Comparison of ENCODE assay signal across 20 cellular contexts in the genomic region with DNA sequence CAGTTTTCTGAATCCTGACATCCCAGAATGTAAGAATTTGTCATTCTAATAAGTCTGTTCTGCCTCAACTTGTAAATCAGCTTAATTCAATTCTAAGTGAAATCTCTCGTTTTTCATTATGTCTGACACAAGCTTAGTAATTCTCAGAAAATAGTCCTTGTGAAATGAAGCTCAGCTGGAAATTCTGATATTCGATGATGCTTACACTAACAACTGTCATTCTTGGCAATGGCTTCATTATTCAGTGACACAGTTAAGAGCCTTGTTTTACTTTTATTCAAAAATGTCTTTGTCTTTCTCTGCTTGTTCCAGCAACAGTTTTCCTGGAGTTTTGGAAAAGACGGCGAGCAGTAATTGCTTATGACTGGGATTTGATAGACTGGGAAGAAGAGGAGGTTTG.
"Had no signal": no experiment of that assay in that cellular context is flagged by ENCODE, and none has a peak within 500 bp of the region (broad histone marks: within the 10 kb centered on the region; RNA-seq: fewer than 3 reads in every experiment).

No MANE protein-coding gene starts in this region.

- H3K4me3 ChIP-seq: colonic mucosa, left ventricle myocardium inferior, lower lobe of right lung, right atrium auricular region, smooth muscle cell, suprapubic skin, thyroid gland, upper lobe of left lung, vagina had no signal

- H3K27ac ChIP-seq: colonic mucosa, left ventricle myocardium inferior, lower lobe of right lung, neutrophil, right atrium auricular region, suprapubic skin, thyroid gland, upper lobe of left lung, vagina had no signal

- H3K27me3 ChIP-seq: colonic mucosa, neutrophil, right atrium auricular region, suprapubic skin, thyroid gland, upper lobe of left lung, vagina had no signal

- H3K9me3 ChIP-seq: colonic mucosa, left ventricle myocardium inferior, lower lobe of right lung, neutrophil, right atrium auricular region, suprapubic skin, thyroid gland, upper lobe of left lung, vagina had no signal

- H3K4me2 ChIP-seq: smooth muscle cell had no signal

- H3K36me3 ChIP-seq: colonic mucosa, left ventricle myocardium inferior, lower lobe of right lung, neutrophil, right atrium auricular region, suprapubic skin, thyroid gland, upper lobe of left lung, vagina had no signal

- H3K4me1 ChIP-seq: colonic mucosa, left ventricle myocardium inferior, lower lobe of right lung, right atrium auricular region, thyroid gland, upper lobe of left lung had no signal

- ATAC-seq: lower lobe of right lung; naive thymus-derived CD4-positive, alpha-beta T cell had no signal

- DNase-seq: colonic mucosa; dermis blood vessel endothelial cell; effector CD4-positive, alpha-beta T cell; erythroblast; foreskin melanocyte; left ventricle myocardium inferior; lower lobe of right lung; mesenchymal stem cell; naive thymus-derived CD4-positive, alpha-beta T cell; nephron progenitor cell; posterior cingulate gyrus; stimulated activated CD4-positive, alpha-beta T cell treated with anti-CD3 and anti-CD28 coated beads, Interleukin-2, amount 100 ng/mL, for 48 hours; stimulated activated naive CD4-positive, alpha-beta T cell treated with Interleukin-2 at 50 U/mL for 16 hours; thyroid gland; upper lobe of left lung had no signal
